8 cellular contexts compared by ENCODE assay signal in genomic region chr5:17218353-17219005, GRCh38. TPM values are rescaled to one million over a fixed set of nuclear protein-coding genes. Genes with fewer than 3 reads are reported as not detected.
DNase-seq lines count a peak whose midpoint lies in the region; ATAC-seq, FAIRE-seq and TF ChIP-seq lines count a peak whose summit lies in the region.

No MANE protein-coding gene starts in this region.

- H3K9me3 ChIP-seq in pancreas = no peaks in the 10 kb centered on the region

- peak overlapping the region in 1 of 4 donors; percentile 11 for H3K27ac ChIP-seq in pancreas

- peaks cover 0 to 14% (median 2%) of the 10 kb centered on the region in 4 donors for H3K27me3 ChIP-seq in pancreas

- ATAC-seq in GM18907 (IDR thresholded peaks at IDR 0.05; ENCODE audit: unreplicated experiment) (peak; percentile 39), HG03378 (IDR thresholded peaks at IDR 0.05; ENCODE audit: unreplicated experiment) (peak; percentile 41), pancreas (peak in 3 of 4 donors; percentile 17 to 26 (median 19))

- peak overlapping the region; percentile 98 for H3K4me3 Mint-ChIP-seq in glutamatergic neuron (ENCODE audit: unreplicated experiment)

- H3K27ac Mint-ChIP-seq in glutamatergic neuron (ENCODE audit: unreplicated experiment) = peak overlapping the region; percentile 100

- TF ChIP-seq CTCF in WI38 (IDR thresholded peaks at IDR 0.05; ENCODE audit: low read depth, low read length) (no peak), glutamatergic neuron (IDR thresholded peaks at IDR 0.05; ENCODE audit: partially characterized antibody, unreplicated experiment) (no peak), pancreas (IDR thresholded peaks at IDR 0.05) (no peak)

- DNase-seq in Ammon's horn (ENCODE audit: low spot score) (peak; percentile 29), glutamatergic neuron (no peak), pancreas (peak in 3 of 6 donors; percentile 20 to 66 (median 58)), iPS-NIHi11 (ENCODE audit: low spot score) (no peak), erythroblast (lab: John Stamatoyannopoulos, UW) (no peak)

- H3K36me3 ChIP-seq in pancreas = no peaks in the 10 kb centered on the region

- H3K4me3 ChIP-seq in WI38 (ENCODE audit: low read depth, low read length) = peak overlapping the region; percentile 77
- peak overlapping the region; percentile 4 to 42 (median 18) for H3K4me3 ChIP-seq in pancreas

- peaks cover 46% of the 10 kb centered on the region for H3K9me3 Mint-ChIP-seq in glutamatergic neuron (ENCODE audit: unreplicated experiment)

- peaks cover 10% of the 10 kb centered on the region for H3K36me3 Mint-ChIP-seq in glutamatergic neuron (ENCODE audit: unreplicated experiment)

- FAIRE-seq in pancreas (lab: Jason Lieb, UNC) = no peak

- no peaks in the 10 kb centered on the region for H3K4me1 ChIP-seq in pancreas

- peaks cover 40% of the 10 kb centered on the region for H3K27me3 Mint-ChIP-seq in glutamatergic neuron (ENCODE audit: unreplicated experiment)

- peaks cover 23% of the 10 kb centered on the region for H3K4me1 Mint-ChIP-seq in glutamatergic neuron (ENCODE audit: low read depth, unreplicated experiment)

- intact Hi-C loops in pancreas (cut with DNase I) = loop anchor here in 2 of 3 donors (5.0 to 10.0 kb wide), 2 partner anchors 1084 to 1096 kb away; no protein-coding TSS in a partner anchor

- no peak for TF ChIP-seq POLR2A in erythroblast (IDR thresholded peaks at IDR 0.05; ENCODE audit: low read length)

- WGBS in pancreas, 2 donors = 2% methylated on average over 45 of the region's 45 CpGs

RNA-seq across cellular contexts. Expression of gene BASP1, which starts 1.0 kb away (rescaled TPM):
- total RNA-seq in glutamatergic neuron (ENCODE audit: unreplicated experiment) (832 TPM), pancreas (1 to 10 TPM in 4 of 6 donors, under 1 TPM in 2; 0.23 to 8.3 (median 1.8) TPM)
- 1 to 10 TPM; 1.4 to 2.6 TPM for polyA plus RNA-seq in pancreas

Comparison
In these comparisons a context has a peak if more than half of its experiments do, and no peak if none do; other contexts are left out.
1. RNA of gene BASP1, which starts 1.0 kb away (total RNA-seq): 832 TPM in glutamatergic neuron (single experiment); 0.23 to 8.3 TPM in pancreas; every median in the first group is over 10 times any median in the second.
2. Peak in every context shown above with its lines, with median percentiles within 50 percentile points of each other: ATAC-seq.